Comparison of ENCODE assay signal across 9 cellular contexts in the genomic region with DNA sequence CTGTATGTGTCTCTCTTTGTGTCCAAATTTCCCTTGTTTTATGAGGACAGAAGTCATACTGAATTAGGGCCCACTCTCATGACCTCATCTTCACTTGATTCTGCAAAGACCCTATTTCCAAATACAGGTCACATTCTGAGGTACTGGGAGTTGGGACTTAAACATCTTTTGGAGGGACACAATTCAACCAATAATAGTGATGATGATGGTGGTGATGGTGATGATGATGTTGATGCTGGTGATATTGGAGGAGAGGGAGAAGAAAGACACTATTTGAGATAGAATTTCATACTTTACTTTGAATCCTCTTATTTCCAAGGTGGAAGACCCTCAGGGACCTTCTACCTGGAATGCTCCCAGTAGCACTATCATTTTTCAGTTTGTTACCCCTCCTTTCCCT. TPM values are rescaled to one million over a fixed set of nuclear protein-coding genes. Genes with fewer than 3 reads are reported as not detected.
"Had no signal": no experiment of that assay in that cellular context is flagged by ENCODE, and none has a peak within 500 bp of the region (broad histone marks: within the 10 kb centered on the region; RNA-seq: fewer than 3 reads in every experiment).

No MANE protein-coding gene starts in this region.

- H3K4me3 ChIP-seq: GM12878 had no signal

- ATAC-seq: GM12878 had no signal

- FAIRE-seq: G401.6, GM12878, GM12891, GM12892, GM18507, GM19239 had no signal

- DNase-seq: GDM1, GF-D8 had no signal

RNA-seq across cellular contexts. Expression of a gene that starts 21.2 kb away (rescaled TPM):
- total RNA-seq: G401 had no signal
